ENCODE assay signal across 4 cellular contexts in the genomic region with DNA sequence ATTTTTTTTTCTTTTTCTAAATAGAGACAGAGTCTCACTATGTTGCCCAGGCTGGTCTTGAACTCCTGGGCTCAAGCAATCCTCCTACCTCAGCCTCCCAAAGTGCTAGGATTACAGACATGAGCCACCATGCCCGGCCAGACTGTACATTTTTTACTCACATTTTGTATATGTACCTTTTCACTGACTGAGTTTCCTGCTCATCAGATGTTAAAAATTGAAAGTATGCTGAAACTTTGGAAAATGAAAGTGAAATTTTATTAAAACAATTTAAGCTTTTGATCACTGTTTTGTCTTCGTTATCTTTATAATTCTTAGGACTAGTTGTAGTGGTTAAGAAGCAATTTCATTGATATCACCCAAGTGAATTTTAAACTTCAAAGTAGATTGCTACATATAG. TPM values are rescaled to one million over a fixed set of nuclear protein-coding genes. Genes with fewer than 3 reads are reported as not detected.
"Had no signal": no experiment of that assay in that cellular context is flagged by ENCODE, and none has a peak within 500 bp of the region (broad histone marks: within the 10 kb centered on the region; RNA-seq: fewer than 3 reads in every experiment).

No MANE protein-coding gene starts in this region.

RNA-seq across cellular contexts. Expression of a gene that starts 24.0 kb away (rescaled TPM):
- total RNA-seq: activated CD4-positive, alpha-beta T cell treated with anti-CD3 and anti-CD28 coated beads for 36 hours; activated CD8-positive, alpha-beta memory T cell treated with anti-CD3 and anti-CD28 coated beads for 36 hours; activated T-helper 1 cell treated with anti-CD3 and anti-CD28 coated beads, Interleukin-12 subunit alpha, Interleukin-12 subunit beta, Interleukin-2, Interleukin-4 antibody, amounts not matched to agents 30 ng/mL and 10 ng/mL and 1 ng/mL, durations not matched to agents 14 hours and 24 hours and 36 hours had no signal
- polyA plus RNA-seq: IgD-negative memory B cell had no signal

RNA-seq across cellular contexts. Expression of a gene that starts 39.1 kb away (rescaled TPM):
- total RNA-seq: activated CD4-positive, alpha-beta T cell treated with anti-CD3 and anti-CD28 coated beads for 36 hours; activated CD8-positive, alpha-beta memory T cell treated with anti-CD3 and anti-CD28 coated beads for 36 hours; activated T-helper 1 cell treated with anti-CD3 and anti-CD28 coated beads, Interleukin-12 subunit alpha, Interleukin-12 subunit beta, Interleukin-2, Interleukin-4 antibody, amounts not matched to agents 30 ng/mL and 10 ng/mL and 1 ng/mL, durations not matched to agents 14 hours and 24 hours and 36 hours had no signal
- polyA plus RNA-seq: IgD-negative memory B cell had no signal
